In genomic region chr7:140218656-140219055, GRCh38 we compare ENCODE assay signal across 32 cellular contexts.
"Had no signal": no experiment of that assay in that cellular context is flagged by ENCODE, and none has a peak within 500 bp of the region (broad histone marks: within the 10 kb centered on the region; RNA-seq: fewer than 3 reads in every experiment).

No MANE protein-coding gene starts in this region.

- H3K4me3 ChIP-seq: adrenal gland, body of pancreas, breast epithelium, K562, Peyer's patch, SJSA1 had no signal

- H3K9me3 ChIP-seq: adrenal gland, body of pancreas, breast epithelium, Peyer's patch, SJSA1, SK-N-SH had no signal

- H3K27me3 Mint-ChIP-seq: activated CD4-positive, alpha-beta T cell treated with anti-CD3 and anti-CD28 coated beads, Interleukin-2, amount 10 ng/mL, durations not matched to agents 24 days and 14 days; activated naive CD8-positive, alpha-beta T cell treated with anti-CD3 and anti-CD28 coated beads, Interleukin-2, amount 10 ng/mL, durations not matched to agents 7 days and 5 days; activated T-helper 17 cell treated with anti-CD3 and anti-CD28 coated beads, Interleukin-2, amount 50 U/mL, for 72 hours had no signal

- H3K27ac Mint-ChIP-seq: activated CD4-positive, alpha-beta T cell treated with anti-CD3 and anti-CD28 coated beads, Interleukin-2, amount 10 ng/mL, durations not matched to agents 24 days and 14 days; activated naive CD8-positive, alpha-beta T cell treated with anti-CD3 and anti-CD28 coated beads, Interleukin-2, amount 10 ng/mL, durations not matched to agents 7 days and 5 days; activated T-cell treated with anti-CD3 and anti-CD28 coated beads, Interleukin-2, amount 50 U/mL, for 72 hours; activated T-helper 17 cell treated with anti-CD3 and anti-CD28 coated beads, Interleukin-2, amount 50 U/mL, for 72 hours; T-helper 1 cell treated with Interleukin-12 subunit alpha and Interleukin-12 subunit beta and Interleukin-4 antibody, amounts not matched to agents 30 μg/mL and 1 μg/mL, for 36 hours; T-helper 2 cell treated with Interferon-gamma antibody and Interleukin-4, amounts not matched to agents 5 μg/mL and 100 μg/mL, for 36 hours had no signal

- DNase-seq: activated CD4-positive, alpha-beta T cell treated with anti-CD3 and anti-CD28 coated beads, Interleukin-2, amount 10 ng/mL, durations not matched to agents 24 days and 14 days; activated CD4-positive, alpha-beta T cell treated with anti-CD3 and anti-CD28 coated beads, Interleukin-2, amount 50 U/mL, for 4 hours; activated CD8-positive, alpha-beta memory T cell treated with anti-CD3 and anti-CD28 coated beads for 24 hours; activated effector memory CD4-positive, alpha-beta T cell treated with anti-CD3 and anti-CD28 coated beads, Interleukin-2, amount 50 U/mL, for 16 hours; activated naive CD4-positive, alpha-beta T cell; activated naive CD4-positive, alpha-beta T cell treated with anti-CD3 and anti-CD28 coated beads, Interleukin-2, amount 50 U/mL, for 16 hours; activated naive CD8-positive, alpha-beta T cell treated with anti-CD3 and anti-CD28 coated beads, Interleukin-2, amount 10 ng/mL, durations not matched to agents 7 days and 5 days; activated T-cell treated with anti-CD3 and anti-CD28 coated beads, Interleukin-2, amount 50 U/mL, for 1 hour; activated T-cell treated with anti-CD3 and anti-CD28 coated beads, Interleukin-2, amount 50 U/mL, for 72 hours; adrenal gland; body of pancreas; NCI-H1105 treated with DMSO at 0.1 percent for 48 hours; NCI-H1436 treated with DMSO at 0.1 percent for 48 hours; NCI-H187; NCI-H2029 treated with DMSO at 0.1 percent for 48 hours; NCI-H2107; NCI-H2171; NCI-H510A; NCI-H526; NCI-H748 treated with DMSO at 0.1 percent for 48 hours; NK-92 treated with Interleukin-12 subunit alpha and Interleukin-12 subunit beta, amount 100 ng/mL, for 24 hours; PC-3; Peyer's patch; RPMI8226; SHP77 treated with DMSO at 0.1 percent for 48 hours; SK-N-SH had no signal

- H3K27ac ChIP-seq: adrenal gland, body of pancreas, Peyer's patch, SJSA1 had no signal

- H3K36me3 ChIP-seq: adrenal gland, breast epithelium, Peyer's patch, SJSA1 had no signal

- H3K4me3 Mint-ChIP-seq: activated CD4-positive, alpha-beta T cell treated with anti-CD3 and anti-CD28 coated beads, Interleukin-2, amount 10 ng/mL, durations not matched to agents 24 days and 14 days; activated naive CD8-positive, alpha-beta T cell treated with anti-CD3 and anti-CD28 coated beads, Interleukin-2, amount 10 ng/mL, durations not matched to agents 7 days and 5 days; activated T-cell treated with anti-CD3 and anti-CD28 coated beads, Interleukin-2, amount 50 U/mL, for 72 hours; activated T-helper 17 cell treated with anti-CD3 and anti-CD28 coated beads, Interleukin-2, amount 50 U/mL, for 72 hours; T-helper 1 cell treated with Interleukin-12 subunit alpha and Interleukin-12 subunit beta and Interleukin-4 antibody, amounts not matched to agents 30 μg/mL and 1 μg/mL, for 36 hours; T-helper 2 cell treated with Interferon-gamma antibody and Interleukin-4, amounts not matched to agents 5 μg/mL and 100 μg/mL, for 36 hours had no signal

- H3K27me3 ChIP-seq: adrenal gland, body of pancreas, breast epithelium, Peyer's patch, SJSA1 had no signal

- ATAC-seq: activated T-cell treated with anti-CD3 and anti-CD28 coated beads, Interleukin-2, amount 50 U/mL, for 72 hours; activated T-helper 17 cell treated with anti-CD3 and anti-CD28 coated beads, Interleukin-2, amount 50 U/mL, for 72 hours; body of pancreas; K562; PC-3 had no signal

- H3K4me1 ChIP-seq: adrenal gland, breast epithelium, SJSA1 had no signal
